In genomic region chr2:54497738-54498680, GRCh38 we compare ENCODE assay signal across 1 cellular context.
TF ChIP-seq lines count a peak whose summit lies in the region.

No MANE protein-coding gene starts in this region.

TF ChIP-seq in HepG2, 621 proteins besides CTCF, POLR2A, EP300 and RAD21 (continued from another document and continues in another):
- TF ChIP-seq RFXAP (CRISPR knock-in tag; IDR thresholded peaks at IDR 0.05; ENCODE audit: borderline replicate concordance) (0 out of 2 replicates have a peak, but pooled peaks have one; percentile 49), ZNF549 (CRISPR knock-in tag; IDR thresholded peaks at IDR 0.05) (no peak), ZNF839 (CRISPR knock-in tag; IDR thresholded peaks at IDR 0.05; ENCODE audit: borderline replicate concordance) (no peak), PHF5A (CRISPR knock-in tag; IDR thresholded peaks at IDR 0.05; ENCODE audit: low read depth, unreplicated experiment) (no peak), ZNF776 (CRISPR knock-in tag; IDR thresholded peaks at IDR 0.05) (no peak), RBM39 (IDR thresholded peaks at IDR 0.05; ENCODE audit: low read depth, low read length, poor library complexity, severe bottlenecking) (no peak), HNRNPL (IDR thresholded peaks at IDR 0.05; ENCODE audit: low read depth, low read length) (no peak), ARHGAP35 (CRISPR knock-in tag; IDR thresholded peaks at IDR 0.05; ENCODE audit: borderline replicate concordance) (no peak), ZBTB7B (CRISPR knock-in tag; IDR thresholded peaks at IDR 0.05) (no peak), NAIF1 (CRISPR knock-in tag; IDR thresholded peaks at IDR 0.05; ENCODE audit: borderline replicate concordance) (0 out of 2 replicates have a peak, but pooled peaks have one; percentile 6), ZNF780A (CRISPR knock-in tag; IDR thresholded peaks at IDR 0.05) (no peak), POGZ (CRISPR knock-in tag; IDR thresholded peaks at IDR 0.05) (peak; percentile 79), ZNF431 (CRISPR knock-in tag; IDR thresholded peaks at IDR 0.05; ENCODE audit: borderline replicate concordance, low read depth) (no peak), DR1 (CRISPR knock-in tag; IDR thresholded peaks at IDR 0.05) (no peak), ZNF317 (CRISPR knock-in tag; IDR thresholded peaks at IDR 0.05) (no peak), KAT2B (IDR thresholded peaks at IDR 0.05; ENCODE audit: borderline replicate concordance, low read depth, low read length) (no peak), HDAC6 (IDR thresholded peaks at IDR 0.05; ENCODE audit: low read depth, low read length) (no peak), ZNF296 (CRISPR knock-in tag; conservative IDR thresholded peaks at IDR 0.05) (no peak), ZZZ3 (CRISPR knock-in tag; IDR thresholded peaks at IDR 0.05; ENCODE audit: borderline replicate concordance) (no peak), ZNF143 (CRISPR knock-in tag; IDR thresholded peaks at IDR 0.05) (no peak), NKX3-1 (CRISPR knock-in tag; IDR thresholded peaks at IDR 0.05) (no peak), ZFY (CRISPR knock-in tag; IDR thresholded peaks at IDR 0.05) (no peak), HNF4A (CRISPR knock-in tag; IDR thresholded peaks at IDR 0.05) (peak; percentile 73; the same call in 1 of the 2 replicates), PATZ1 (CRISPR knock-in tag; IDR thresholded peaks at IDR 0.05) (no peak), SMC3 (IDR thresholded peaks at IDR 0.05; ENCODE audit: low read length) (peak; percentile 79), ZNF263 (CRISPR knock-in tag; IDR thresholded peaks at IDR 0.05) (no peak), ZNF3 (CRISPR knock-in tag; IDR thresholded peaks at IDR 0.05) (no peak), HNF4G (IDR thresholded peaks at IDR 0.05; ENCODE audit: borderline replicate concordance, low read depth, low read length) (peak; percentile 37; the same call in 1 of the 2 replicates), HNF4G (CRISPR knock-in tag; IDR thresholded peaks at IDR 0.05; ENCODE audit: borderline replicate concordance, low read depth) (no peak), ZNF788 (CRISPR knock-in tag; IDR thresholded peaks at IDR 0.05; ENCODE audit: borderline replicate concordance) (no peak), HMGA1 (CRISPR knock-in tag; conservative IDR thresholded peaks at IDR 0.05) (no peak), MTERF4 (CRISPR knock-in tag; IDR thresholded peaks at IDR 0.05) (no peak), JUN (CRISPR knock-in tag; IDR thresholded peaks at IDR 0.05) (no peak), CC2D1A (CRISPR knock-in tag; IDR thresholded peaks at IDR 0.05) (no peak), MAX (IDR thresholded peaks at IDR 0.05) (peak; percentile 68), FOSL1 (CRISPR knock-in tag; IDR thresholded peaks at IDR 0.05; ENCODE audit: borderline replicate concordance) (no peak), NCOA2 (CRISPR knock-in tag; IDR thresholded peaks at IDR 0.05) (peak; percentile 47; the same call in 1 of the 2 replicates), HNF1A (IDR thresholded peaks at IDR 0.05; ENCODE audit: low read depth) (no peak), HNF1A (CRISPR knock-in tag; IDR thresholded peaks at IDR 0.05; ENCODE audit: borderline replicate concordance) (no peak), ZNF44 (CRISPR knock-in tag; IDR thresholded peaks at IDR 0.05) (no peak), HNRNPLL (IDR thresholded peaks at IDR 0.05; ENCODE audit: low read depth, low read length, poor library complexity, severe bottlenecking) (no peak), NFIB (CRISPR knock-in tag; IDR thresholded peaks at IDR 0.05; ENCODE audit: borderline replicate concordance) (no peak), PAF1 (CRISPR knock-in tag; IDR thresholded peaks at IDR 0.05) (no peak), NFE2L2 (IDR thresholded peaks at IDR 0.05; ENCODE audit: low read length) (no peak), ZNF7 (CRISPR knock-in tag; IDR thresholded peaks at IDR 0.05) (0 out of 2 replicates have a peak, but pooled peaks have one; percentile 4), SAP130 (CRISPR knock-in tag; IDR thresholded peaks at IDR 0.05; ENCODE audit: low read depth) (peak; percentile 43)
- TF ChIP-seq, protein P1, sequence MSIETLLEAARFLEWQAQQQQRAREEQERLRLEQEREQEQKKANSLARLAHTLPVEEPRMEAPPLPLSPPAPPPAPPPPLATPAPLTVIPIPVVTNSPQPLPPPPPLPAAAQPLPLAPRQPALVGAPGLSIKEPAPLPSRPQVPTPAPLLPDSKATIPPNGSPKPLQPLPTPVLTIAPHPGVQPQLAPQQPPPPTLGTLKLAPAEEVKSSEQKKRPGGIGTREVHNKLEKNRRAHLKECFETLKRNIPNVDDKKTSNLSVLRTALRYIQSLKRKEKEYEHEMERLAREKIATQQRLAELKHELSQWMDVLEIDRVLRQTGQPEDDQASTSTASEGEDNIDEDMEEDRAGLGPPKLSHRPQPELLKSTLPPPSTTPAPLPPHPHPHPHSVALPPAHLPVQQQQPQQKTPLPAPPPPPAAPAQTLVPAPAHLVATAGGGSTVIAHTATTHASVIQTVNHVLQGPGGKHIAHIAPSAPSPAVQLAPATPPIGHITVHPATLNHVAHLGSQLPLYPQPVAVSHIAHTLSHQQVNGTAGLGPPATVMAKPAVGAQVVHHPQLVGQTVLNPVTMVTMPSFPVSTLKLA (IDR thresholded peaks at IDR 0.05) = peak; percentile 92
- TF ChIP-seq, protein P2, sequence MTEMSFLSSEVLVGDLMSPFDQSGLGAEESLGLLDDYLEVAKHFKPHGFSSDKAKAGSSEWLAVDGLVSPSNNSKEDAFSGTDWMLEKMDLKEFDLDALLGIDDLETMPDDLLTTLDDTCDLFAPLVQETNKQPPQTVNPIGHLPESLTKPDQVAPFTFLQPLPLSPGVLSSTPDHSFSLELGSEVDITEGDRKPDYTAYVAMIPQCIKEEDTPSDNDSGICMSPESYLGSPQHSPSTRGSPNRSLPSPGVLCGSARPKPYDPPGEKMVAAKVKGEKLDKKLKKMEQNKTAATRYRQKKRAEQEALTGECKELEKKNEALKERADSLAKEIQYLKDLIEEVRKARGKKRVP (CRISPR knock-in tag; IDR thresholded peaks at IDR 0.05) = no peak
- TF ChIP-seq, protein P3, sequence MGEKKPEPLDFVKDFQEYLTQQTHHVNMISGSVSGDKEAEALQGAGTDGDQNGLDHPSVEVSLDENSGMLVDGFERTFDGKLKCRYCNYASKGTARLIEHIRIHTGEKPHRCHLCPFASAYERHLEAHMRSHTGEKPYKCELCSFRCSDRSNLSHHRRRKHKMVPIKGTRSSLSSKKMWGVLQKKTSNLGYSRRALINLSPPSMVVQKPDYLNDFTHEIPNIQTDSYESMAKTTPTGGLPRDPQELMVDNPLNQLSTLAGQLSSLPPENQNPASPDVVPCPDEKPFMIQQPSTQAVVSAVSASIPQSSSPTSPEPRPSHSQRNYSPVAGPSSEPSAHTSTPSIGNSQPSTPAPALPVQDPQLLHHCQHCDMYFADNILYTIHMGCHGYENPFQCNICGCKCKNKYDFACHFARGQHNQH (CRISPR knock-in tag; IDR thresholded peaks at IDR 0.05) = no peak; the same call in 1 of the 2 replicates
- TF ChIP-seq, protein P4, sequence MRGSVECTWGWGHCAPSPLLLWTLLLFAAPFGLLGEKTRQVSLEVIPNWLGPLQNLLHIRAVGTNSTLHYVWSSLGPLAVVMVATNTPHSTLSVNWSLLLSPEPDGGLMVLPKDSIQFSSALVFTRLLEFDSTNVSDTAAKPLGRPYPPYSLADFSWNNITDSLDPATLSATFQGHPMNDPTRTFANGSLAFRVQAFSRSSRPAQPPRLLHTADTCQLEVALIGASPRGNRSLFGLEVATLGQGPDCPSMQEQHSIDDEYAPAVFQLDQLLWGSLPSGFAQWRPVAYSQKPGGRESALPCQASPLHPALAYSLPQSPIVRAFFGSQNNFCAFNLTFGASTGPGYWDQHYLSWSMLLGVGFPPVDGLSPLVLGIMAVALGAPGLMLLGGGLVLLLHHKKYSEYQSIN (CRISPR knock-in tag; IDR thresholded peaks at IDR 0.05; ENCODE audit: borderline replicate concordance) = no peak
- TF ChIP-seq, protein P5, sequence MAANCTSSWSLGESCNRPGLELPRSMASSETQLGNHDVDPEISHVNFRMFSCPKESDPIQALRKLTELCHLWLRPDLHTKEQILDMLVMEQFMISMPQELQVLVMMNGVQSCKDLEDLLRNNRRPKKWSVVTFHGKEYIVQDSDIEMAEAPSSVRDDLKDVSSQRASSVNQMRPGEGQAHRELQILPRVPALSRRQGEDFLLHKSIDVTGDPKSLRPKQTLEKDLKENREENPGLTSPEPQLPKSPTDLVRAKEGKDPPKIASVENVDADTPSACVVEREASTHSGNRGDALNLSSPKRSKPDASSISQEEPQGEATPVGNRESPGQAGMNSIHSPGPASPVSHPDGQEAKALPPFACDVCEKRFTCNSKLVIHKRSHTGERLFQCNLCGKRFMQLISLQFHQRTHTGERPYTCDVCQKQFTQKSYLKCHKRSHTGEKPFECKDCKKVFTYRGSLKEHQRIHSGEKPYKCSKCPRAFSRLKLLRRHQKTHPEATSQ (CRISPR knock-in tag; IDR thresholded peaks at IDR 0.05; ENCODE audit: borderline replicate concordance) = no peak
- TF ChIP-seq, protein P6, sequence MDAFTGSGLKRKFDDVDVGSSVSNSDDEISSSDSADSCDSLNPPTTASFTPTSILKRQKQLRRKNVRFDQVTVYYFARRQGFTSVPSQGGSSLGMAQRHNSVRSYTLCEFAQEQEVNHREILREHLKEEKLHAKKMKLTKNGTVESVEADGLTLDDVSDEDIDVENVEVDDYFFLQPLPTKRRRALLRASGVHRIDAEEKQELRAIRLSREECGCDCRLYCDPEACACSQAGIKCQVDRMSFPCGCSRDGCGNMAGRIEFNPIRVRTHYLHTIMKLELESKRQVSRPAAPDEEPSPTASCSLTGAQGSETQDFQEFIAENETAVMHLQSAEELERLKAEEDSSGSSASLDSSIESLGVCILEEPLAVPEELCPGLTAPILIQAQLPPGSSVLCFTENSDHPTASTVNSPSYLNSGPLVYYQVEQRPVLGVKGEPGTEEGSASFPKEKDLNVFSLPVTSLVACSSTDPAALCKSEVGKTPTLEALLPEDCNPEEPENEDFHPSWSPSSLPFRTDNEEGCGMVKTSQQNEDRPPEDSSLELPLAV (CRISPR knock-in tag; conservative IDR thresholded peaks at IDR 0.05; ENCODE audit: low read depth) = no peak
- TF ChIP-seq, protein P7, sequence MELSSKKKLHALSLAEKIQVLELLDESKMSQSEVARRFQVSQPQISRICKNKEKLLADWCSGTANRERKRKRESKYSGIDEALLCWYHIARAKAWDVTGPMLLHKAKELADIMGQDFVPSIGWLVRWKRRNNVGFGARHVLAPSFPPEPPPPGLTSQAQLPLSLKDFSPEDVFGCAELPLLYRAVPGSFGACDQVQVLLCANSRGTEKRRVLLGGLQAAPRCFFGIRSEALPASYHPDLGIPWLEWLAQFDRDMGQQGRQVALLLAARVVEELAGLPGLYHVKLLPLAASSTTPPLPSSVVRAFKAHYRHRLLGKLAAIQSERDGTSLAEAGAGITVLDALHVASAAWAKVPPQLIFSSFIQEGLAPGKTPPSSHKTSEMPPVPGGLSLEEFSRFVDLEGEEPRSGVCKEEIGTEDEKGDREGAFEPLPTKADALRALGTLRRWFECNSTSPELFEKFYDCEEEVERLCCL (CRISPR knock-in tag; IDR thresholded peaks at IDR 0.05; ENCODE audit: borderline replicate concordance) = no peak
